In genomic region chr15:55279746-55280351, GRCh38 we compare ENCODE assay signal across 9 cellular contexts. TPM values are rescaled to one million over a fixed set of nuclear protein-coding genes. Genes with fewer than 3 reads are reported as not detected.
A peak's percentile ranks its signal among the peaks of the same experiment; 100 is the strongest.
DNase-seq lines count a peak whose midpoint lies in the region; ATAC-seq, FAIRE-seq and TF ChIP-seq lines count a peak whose summit lies in the region.
"Had no signal": no experiment of that assay in that cellular context is flagged by ENCODE, and none has a peak within 500 bp of the region (broad histone marks: within the 10 kb centered on the region; RNA-seq: fewer than 3 reads in every experiment).

No MANE protein-coding gene starts in this region.

- peaks cover 95% of the 10 kb centered on the region for H3K4me1 Mint-ChIP-seq in activated T-cell treated with anti-CD3 and anti-CD28 coated beads, Interleukin-2, amount 50 U/mL, for 24 hours (ENCODE audit: low read depth)

- no peak overlapping the region for H3K4me3 ChIP-seq in MG63
- no peak overlapping the region for H3K4me3 ChIP-seq in transverse colon

- no peaks in the 10 kb centered on the region for H3K9me3 Mint-ChIP-seq in activated T-cell treated with anti-CD3 and anti-CD28 coated beads, Interleukin-2, amount 50 U/mL, for 24 hours

- H3K27ac ChIP-seq in transverse colon = peak overlapping the region; percentile 37 to 71 (median 44)

- FAIRE-seq in H54 (lab: Jason Lieb, UNC) = peak; percentile 65
- peak; percentile 43 for FAIRE-seq in islet of Langerhans (lab: Jason Lieb, UNC)
- FAIRE-seq: TTC549 had no signal

- POLR2A ChIA-PET in GM10248 (lab: Yijun Ruan, JAX) = interaction anchor here (1.0 kb wide), 1 partner anchor 62 kb away, joined by 3 read pairs; no protein-coding TSS in a partner anchor

- H3K4me1 ChIP-seq in transverse colon = peaks cover 5 to 24% (median 10%) of the 10 kb centered on the region in 4 donors

- TF ChIP-seq CTCF in GM10248 (IDR thresholded peaks at IDR 0.05; ENCODE audit: control extremely low read depth, extremely low read depth, low read depth, missing control alignments) (no peak), transverse colon (IDR thresholded peaks at IDR 0.05) (no peak)

- H3K4me3 Mint-ChIP-seq in activated T-cell treated with anti-CD3 and anti-CD28 coated beads, Interleukin-2, amount 50 U/mL, for 24 hours = peak overlapping the region; percentile 57

- no peak for TF ChIP-seq EP300 in transverse colon (IDR thresholded peaks at IDR 0.05; ENCODE audit: low read depth)

- H3K27me3 Mint-ChIP-seq in activated T-cell treated with anti-CD3 and anti-CD28 coated beads, Interleukin-2, amount 50 U/mL, for 24 hours = no peaks in the 10 kb centered on the region

- peak; percentile 52 for DNase-seq in GM10248 (ENCODE audit: extremely low spot score)
- no peak for DNase-seq in H54 (ENCODE audit: insufficient read length, low spot score)
- DNase-seq in MG63 = peak; percentile 55
- peak; percentile 54 for DNase-seq in activated T-cell treated with anti-CD3 and anti-CD28 coated beads, Interleukin-2, amount 50 U/mL, for 24 hours
- DNase-seq in transverse colon = peak; percentile 34
- no peak for DNase-seq in left lobe of liver (ENCODE audit: low spot score)
- no peak for DNase-seq in NCI-H345 treated with DMSO at 0.1 percent for 48 hours (lab: John Stamatoyannopoulos, UW; ENCODE audit: unreplicated experiment)

- 60 to 61% methylated on average over 4 of the region's 4 CpGs for WGBS in transverse colon (ENCODE audit: low coverage in 1 of 2), 2 donors

- H3K27me3 ChIP-seq in MG63 (no peaks in the 10 kb centered on the region), transverse colon (no peaks in the 10 kb centered on the region)

- H3K9me3 ChIP-seq in MG63 = no peaks in the 10 kb centered on the region
- no peaks in the 10 kb centered on the region for H3K9me3 ChIP-seq in transverse colon

- CTCF ChIA-PET in GM10248 (lab: Yijun Ruan, JAX) = interaction anchor here (1.2 to 2.8 kb wide), 3 partner anchors 12 to 63 kb away, joined by 3 to 9 read pairs (median 3); no protein-coding TSS in a partner anchor

- in situ Hi-C loops in transverse colon (cut with MboI; ENCODE audit: low pct_ligation_motif_present in 1 of 4, low pct_unique_long_range_greater_than_20kb in 1 of 4, low sequenced_read_pairs in 3 of 4) = loop anchor here in 1 of 4 donors (10.0 kb wide), 1 partner anchor 65 kb away; no protein-coding TSS in a partner anchor

- TF ChIP-seq POLR2A in H54 (IDR thresholded peaks at IDR 0.05; ENCODE audit: low read depth, low read length) = no peak
- no peak for TF ChIP-seq POLR2A in transverse colon (IDR thresholded peaks at IDR 0.05)

- peaks cover 84% of the 10 kb centered on the region for H3K36me3 Mint-ChIP-seq in activated T-cell treated with anti-CD3 and anti-CD28 coated beads, Interleukin-2, amount 50 U/mL, for 24 hours (ENCODE audit: low read depth)

- peak overlapping the region; percentile 97 for H3K27ac Mint-ChIP-seq in activated T-cell treated with anti-CD3 and anti-CD28 coated beads, Interleukin-2, amount 50 U/mL, for 24 hours

- intact Hi-C loops in transverse colon (cut with DNase I; ENCODE audit: low total_unique reads) = no loop called here

- no peak for ATAC-seq in left lobe of liver

- H3K36me3 ChIP-seq in MG63 (no peaks in the 10 kb centered on the region; the same call in 1 of the 2 replicates), transverse colon (no peaks in the 10 kb centered on the region)

RNA-seq across cellular contexts. Expression of gene RAB27A, which starts 9.8 kb away (rescaled TPM):
- total RNA-seq in MG63 (2014; rRNA removed; shearing (Covaris generic); ENCODE audit: low replicate concordance) = 4.3 and 27.5 TPM in 2 replicates
- total RNA-seq in transverse colon = 10 to 100 TPM in 3 of 4 donors, 1 to 10 TPM in 1; 9.4 to 65.7 (median 24.1) TPM
- total RNA-seq in left lobe of liver = 16.7 TPM

RNA-seq across cellular contexts. Expression of gene PIGBOS1, which starts 39.1 kb away (rescaled TPM):
- 23.3 and 50.0 TPM in 2 replicates for total RNA-seq in MG63 (2014; rRNA removed; shearing (Covaris generic); ENCODE audit: low replicate concordance)
- 10 to 100 TPM in 2 of 4 donors, not detected in 2; 14.2 to 14.8 TPM for total RNA-seq in transverse colon
- total RNA-seq in left lobe of liver = 7.0 TPM

RNA-seq across cellular contexts. Expression of gene PIGB, which starts 39.2 kb away (rescaled TPM):
- 11.2 and 12.8 TPM in 2 replicates for total RNA-seq in MG63 (2014; rRNA removed; shearing (Covaris generic); ENCODE audit: low replicate concordance)
- total RNA-seq in transverse colon (10 to 100 TPM in 3 of 4 donors, under 1 TPM in 1; 0.60 to 15.3 (median 14.5) TPM), left lobe of liver (5.4 TPM)

Comparison
In these comparisons a context has a peak if more than half of its experiments do, and no peak if none do; other contexts are left out.
1. DNase-seq: peak in GM10248 (single experiment), MG63 (single experiment), activated T-cell treated with anti-CD3 and anti-CD28 coated beads, Interleukin-2, amount 50 U/mL, for 24 hours (single experiment) and transverse colon (single experiment); none in H54 (single experiment), left lobe of liver (single experiment) and NCI-H345 treated with DMSO at 0.1 percent for 48 hours (single experiment).